In the genomic region with DNA sequence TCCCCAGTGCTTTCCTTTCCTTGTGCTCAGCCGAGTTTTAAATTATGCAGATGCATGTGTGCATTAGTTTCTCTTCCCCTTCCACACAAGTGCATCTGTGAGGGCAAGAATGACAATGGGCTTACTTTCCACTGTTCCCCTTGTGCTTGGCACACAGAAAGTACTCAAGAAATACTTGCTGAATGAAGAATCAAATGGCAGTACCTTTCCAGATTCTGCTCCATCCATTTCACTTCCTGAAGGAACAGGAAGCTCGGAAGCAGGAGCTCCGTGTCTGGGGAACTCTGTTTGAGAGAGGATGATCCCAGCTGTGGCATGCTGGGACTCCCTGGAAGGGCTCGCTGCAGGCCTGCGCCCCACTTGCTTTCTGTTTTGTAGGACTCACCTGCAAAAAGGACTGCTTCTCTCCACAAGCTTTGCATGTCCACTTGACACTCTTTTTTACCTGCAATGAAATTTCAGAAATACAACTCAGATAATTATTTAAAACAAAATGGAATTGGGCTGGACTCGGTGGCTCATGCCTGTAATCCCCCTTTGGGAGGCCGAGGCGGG, we compare ENCODE assay signal across 1 cellular context.
TF ChIP-seq lines count a peak whose summit lies in the region.

No MANE protein-coding gene starts in this region.

TF ChIP-seq in GM12878, 131 proteins besides CTCF, POLR2A, EP300 and RAD21 (continued from another document):
- TF ChIP-seq, protein P1, sequence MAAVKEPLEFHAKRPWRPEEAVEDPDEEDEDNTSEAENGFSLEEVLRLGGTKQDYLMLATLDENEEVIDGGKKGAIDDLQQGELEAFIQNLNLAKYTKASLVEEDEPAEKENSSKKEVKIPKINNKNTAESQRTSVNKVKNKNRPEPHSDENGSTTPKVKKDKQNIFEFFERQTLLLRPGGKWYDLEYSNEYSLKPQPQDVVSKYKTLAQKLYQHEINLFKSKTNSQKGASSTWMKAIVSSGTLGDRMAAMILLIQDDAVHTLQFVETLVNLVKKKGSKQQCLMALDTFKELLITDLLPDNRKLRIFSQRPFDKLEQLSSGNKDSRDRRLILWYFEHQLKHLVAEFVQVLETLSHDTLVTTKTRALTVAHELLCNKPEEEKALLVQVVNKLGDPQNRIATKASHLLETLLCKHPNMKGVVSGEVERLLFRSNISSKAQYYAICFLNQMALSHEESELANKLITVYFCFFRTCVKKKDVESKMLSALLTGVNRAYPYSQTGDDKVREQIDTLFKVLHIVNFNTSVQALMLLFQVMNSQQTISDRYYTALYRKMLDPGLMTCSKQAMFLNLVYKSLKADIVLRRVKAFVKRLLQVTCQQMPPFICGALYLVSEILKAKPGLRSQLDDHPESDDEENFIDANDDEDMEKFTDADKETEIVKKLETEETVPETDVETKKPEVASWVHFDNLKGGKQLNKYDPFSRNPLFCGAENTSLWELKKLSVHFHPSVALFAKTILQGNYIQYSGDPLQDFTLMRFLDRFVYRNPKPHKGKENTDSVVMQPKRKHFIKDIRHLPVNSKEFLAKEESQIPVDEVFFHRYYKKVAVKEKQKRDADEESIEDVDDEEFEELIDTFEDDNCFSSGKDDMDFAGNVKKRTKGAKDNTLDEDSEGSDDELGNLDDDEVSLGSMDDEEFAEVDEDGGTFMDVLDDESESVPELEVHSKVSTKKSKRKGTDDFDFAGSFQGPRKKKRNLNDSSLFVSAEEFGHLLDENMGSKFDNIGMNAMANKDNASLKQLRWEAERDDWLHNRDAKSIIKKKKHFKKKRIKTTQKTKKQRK (IDR thresholded peaks at IDR 0.05; ENCODE audit: low read depth, low read length), result no peak
- no peak for TF ChIP-seq JUND (IDR thresholded peaks at IDR 0.05; ENCODE audit: low read depth, low read length)
- TF ChIP-seq ZSCAN29 (IDR thresholded peaks at IDR 0.05), result no peak
- TF ChIP-seq, protein P2, sequence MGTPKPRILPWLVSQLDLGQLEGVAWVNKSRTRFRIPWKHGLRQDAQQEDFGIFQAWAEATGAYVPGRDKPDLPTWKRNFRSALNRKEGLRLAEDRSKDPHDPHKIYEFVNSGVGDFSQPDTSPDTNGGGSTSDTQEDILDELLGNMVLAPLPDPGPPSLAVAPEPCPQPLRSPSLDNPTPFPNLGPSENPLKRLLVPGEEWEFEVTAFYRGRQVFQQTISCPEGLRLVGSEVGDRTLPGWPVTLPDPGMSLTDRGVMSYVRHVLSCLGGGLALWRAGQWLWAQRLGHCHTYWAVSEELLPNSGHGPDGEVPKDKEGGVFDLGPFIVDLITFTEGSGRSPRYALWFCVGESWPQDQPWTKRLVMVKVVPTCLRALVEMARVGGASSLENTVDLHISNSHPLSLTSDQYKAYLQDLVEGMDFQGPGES (IDR thresholded peaks at IDR 0.05), result no peak
- no peak for TF ChIP-seq ZNF207 (IDR thresholded peaks at IDR 0.05; ENCODE audit: borderline replicate concordance)
- TF ChIP-seq MYB (IDR thresholded peaks at IDR 0.05; ENCODE audit: borderline replicate concordance, low read depth, low read length), result no peak
- TF ChIP-seq IRF4 (IDR thresholded peaks at IDR 0.05; ENCODE audit: low read depth, low read length), result no peak
- TF ChIP-seq, protein P3, sequence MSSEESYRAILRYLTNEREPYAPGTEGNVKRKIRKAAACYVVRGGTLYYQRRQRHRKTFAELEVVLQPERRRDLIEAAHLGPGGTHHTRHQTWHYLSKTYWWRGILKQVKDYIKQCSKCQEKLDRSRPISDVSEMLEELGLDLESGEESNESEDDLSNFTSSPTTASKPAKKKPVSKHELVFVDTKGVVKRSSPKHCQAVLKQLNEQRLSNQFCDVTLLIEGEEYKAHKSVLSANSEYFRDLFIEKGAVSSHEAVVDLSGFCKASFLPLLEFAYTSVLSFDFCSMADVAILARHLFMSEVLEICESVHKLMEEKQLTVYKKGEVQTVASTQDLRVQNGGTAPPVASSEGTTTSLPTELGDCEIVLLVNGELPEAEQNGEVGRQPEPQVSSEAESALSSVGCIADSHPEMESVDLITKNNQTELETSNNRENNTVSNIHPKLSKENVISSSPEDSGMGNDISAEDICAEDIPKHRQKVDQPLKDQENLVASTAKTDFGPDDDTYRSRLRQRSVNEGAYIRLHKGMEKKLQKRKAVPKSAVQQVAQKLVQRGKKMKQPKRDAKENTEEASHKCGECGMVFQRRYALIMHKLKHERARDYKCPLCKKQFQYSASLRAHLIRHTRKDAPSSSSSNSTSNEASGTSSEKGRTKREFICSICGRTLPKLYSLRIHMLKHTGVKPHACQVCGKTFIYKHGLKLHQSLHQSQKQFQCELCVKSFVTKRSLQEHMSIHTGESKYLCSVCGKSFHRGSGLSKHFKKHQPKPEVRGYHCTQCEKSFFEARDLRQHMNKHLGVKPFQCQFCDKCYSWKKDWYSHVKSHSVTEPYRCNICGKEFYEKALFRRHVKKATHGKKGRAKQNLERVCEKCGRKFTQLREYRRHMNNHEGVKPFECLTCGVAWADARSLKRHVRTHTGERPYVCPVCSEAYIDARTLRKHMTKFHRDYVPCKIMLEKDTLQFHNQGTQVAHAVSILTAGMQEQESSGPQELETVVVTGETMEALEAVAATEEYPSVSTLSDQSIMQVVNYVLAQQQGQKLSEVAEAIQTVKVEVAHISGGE (CRISPR knock-in tag; IDR thresholded peaks at IDR 0.05), result no peak
- TF ChIP-seq, protein P4, sequence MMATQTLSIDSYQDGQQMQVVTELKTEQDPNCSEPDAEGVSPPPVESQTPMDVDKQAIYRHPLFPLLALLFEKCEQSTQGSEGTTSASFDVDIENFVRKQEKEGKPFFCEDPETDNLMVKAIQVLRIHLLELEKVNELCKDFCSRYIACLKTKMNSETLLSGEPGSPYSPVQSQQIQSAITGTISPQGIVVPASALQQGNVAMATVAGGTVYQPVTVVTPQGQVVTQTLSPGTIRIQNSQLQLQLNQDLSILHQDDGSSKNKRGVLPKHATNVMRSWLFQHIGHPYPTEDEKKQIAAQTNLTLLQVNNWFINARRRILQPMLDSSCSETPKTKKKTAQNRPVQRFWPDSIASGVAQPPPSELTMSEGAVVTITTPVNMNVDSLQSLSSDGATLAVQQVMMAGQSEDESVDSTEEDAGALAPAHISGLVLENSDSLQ (IDR thresholded peaks at IDR 0.05), result no peak
- TF ChIP-seq, protein P5, sequence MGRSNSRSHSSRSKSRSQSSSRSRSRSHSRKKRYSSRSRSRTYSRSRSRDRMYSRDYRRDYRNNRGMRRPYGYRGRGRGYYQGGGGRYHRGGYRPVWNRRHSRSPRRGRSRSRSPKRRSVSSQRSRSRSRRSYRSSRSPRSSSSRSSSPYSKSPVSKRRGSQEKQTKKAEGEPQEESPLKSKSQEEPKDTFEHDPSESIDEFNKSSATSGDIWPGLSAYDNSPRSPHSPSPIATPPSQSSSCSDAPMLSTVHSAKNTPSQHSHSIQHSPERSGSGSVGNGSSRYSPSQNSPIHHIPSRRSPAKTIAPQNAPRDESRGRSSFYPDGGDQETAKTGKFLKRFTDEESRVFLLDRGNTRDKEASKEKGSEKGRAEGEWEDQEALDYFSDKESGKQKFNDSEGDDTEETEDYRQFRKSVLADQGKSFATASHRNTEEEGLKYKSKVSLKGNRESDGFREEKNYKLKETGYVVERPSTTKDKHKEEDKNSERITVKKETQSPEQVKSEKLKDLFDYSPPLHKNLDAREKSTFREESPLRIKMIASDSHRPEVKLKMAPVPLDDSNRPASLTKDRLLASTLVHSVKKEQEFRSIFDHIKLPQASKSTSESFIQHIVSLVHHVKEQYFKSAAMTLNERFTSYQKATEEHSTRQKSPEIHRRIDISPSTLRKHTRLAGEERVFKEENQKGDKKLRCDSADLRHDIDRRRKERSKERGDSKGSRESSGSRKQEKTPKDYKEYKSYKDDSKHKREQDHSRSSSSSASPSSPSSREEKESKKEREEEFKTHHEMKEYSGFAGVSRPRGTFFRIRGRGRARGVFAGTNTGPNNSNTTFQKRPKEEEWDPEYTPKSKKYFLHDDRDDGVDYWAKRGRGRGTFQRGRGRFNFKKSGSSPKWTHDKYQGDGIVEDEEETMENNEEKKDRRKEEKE (IDR thresholded peaks at IDR 0.05), result no peak
- TF ChIP-seq POU2F2 (IDR thresholded peaks at IDR 0.05; ENCODE audit: borderline replicate concordance, low read depth, low read length), result peak; percentile 96; the same call in 2 of the 3 replicates
- TF ChIP-seq KAT2A (conservative IDR thresholded peaks at IDR 0.05; ENCODE audit: control insufficient read depth, low read depth, low read length), result no peak
- no peak for TF ChIP-seq GATAD2B (conservative IDR thresholded peaks at IDR 0.05; ENCODE audit: low read depth)
- no peak for TF ChIP-seq SMC3 (IDR thresholded peaks at IDR 0.05; ENCODE audit: borderline replicate concordance, low read length)
- no peak for TF ChIP-seq HCFC1 (IDR thresholded peaks at IDR 0.05; ENCODE audit: low read length)
